36 cellular contexts compared by ENCODE assay signal in genomic region chr16:49336581-49336980, GRCh38. TPM values are rescaled to one million over a fixed set of nuclear protein-coding genes. Genes with fewer than 3 reads are reported as not detected.
"Had no signal": no experiment of that assay in that cellular context is flagged by ENCODE, and none has a peak within 500 bp of the region (broad histone marks: within the 10 kb centered on the region; RNA-seq: fewer than 3 reads in every experiment).

No MANE protein-coding gene starts in this region.

- H3K36me3 ChIP-seq: adrenal gland, ascending aorta, breast epithelium, cardiac muscle cell, esophagus squamous epithelium, gastroesophageal sphincter had no signal

- H3K4me3 Mint-ChIP-seq: activated CD4-positive, alpha-beta memory T cell treated with anti-CD3 and anti-CD28 coated beads, Interleukin-2, amount 10 ng/mL, durations not matched to agents 7 days and 5 days; activated CD4-positive, alpha-beta T cell treated with anti-CD3 and anti-CD28 coated beads, Interleukin-2, amount 10 ng/mL, durations not matched to agents 7 days and 5 days; activated naive CD4-positive, alpha-beta T cell treated with anti-CD3 and anti-CD28 coated beads for 36 hours; activated naive CD4-positive, alpha-beta T cell treated with anti-CD3 and anti-CD28 coated beads, Interleukin-2, amount 50 U/mL, for 24 hours; activated naive CD8-positive, alpha-beta T cell treated with anti-CD3 and anti-CD28 coated beads for 36 hours; activated naive CD8-positive, alpha-beta T cell treated with anti-CD3 and anti-CD28 coated beads, Interleukin-2, amount 50 U/mL, for 24 hours; activated T-helper 1 cell treated with anti-CD3 and anti-CD28 coated beads, Interleukin-12 subunit alpha, Interleukin-12 subunit beta, Interleukin-2, Interleukin-4 antibody, amounts not matched to agents 30 ng/mL and 10 ng/mL and 1 ng/mL, durations not matched to agents 14 hours and 24 hours and 36 hours; brain; central memory CD8-positive, alpha-beta T cell; effector memory CD8-positive, alpha-beta T cell; WTC11 had no signal

- DNase-seq: activated CD4-positive, alpha-beta memory T cell treated with anti-CD3 and anti-CD28 coated beads, Interleukin-2, amount 10 ng/mL, durations not matched to agents 7 days and 5 days; activated CD4-positive, alpha-beta T cell treated with anti-CD3 and anti-CD28 coated beads for 1 hour; activated CD4-positive, alpha-beta T cell treated with anti-CD3 and anti-CD28 coated beads for 4 hours; activated CD4-positive, alpha-beta T cell treated with anti-CD3 and anti-CD28 coated beads, Interleukin-2, amount 10 ng/mL, durations not matched to agents 7 days and 5 days; activated CD4-positive, alpha-beta T cell treated with anti-CD3 and anti-CD28 coated beads, Interleukin-2, amount 50 U/mL, for 4 hours; activated effector memory CD4-positive, alpha-beta T cell treated with anti-CD3 and anti-CD28 coated beads, Interleukin-2, amount 50 U/mL, for 16 hours; activated naive CD4-positive, alpha-beta T cell treated with anti-CD3 and anti-CD28 coated beads for 36 hours; activated naive CD8-positive, alpha-beta T cell treated with anti-CD3 and anti-CD28 coated beads for 36 hours; activated naive CD8-positive, alpha-beta T cell treated with anti-CD3 and anti-CD28 coated beads, Interleukin-2, amount 50 U/mL, for 24 hours; activated T-cell treated with anti-CD3 and anti-CD28 coated beads, Interleukin-2, amount 50 U/mL, for 1 hour; activated T-cell treated with anti-CD3 and anti-CD28 coated beads, Interleukin-2, amount 50 U/mL, for 48 hours; adrenal gland; cortex of kidney; dermis blood vessel endothelial cell; effector CD4-positive, alpha-beta T cell; effector memory CD8-positive, alpha-beta T cell; erythroblast; esophagus squamous epithelium; foreskin melanocyte; T-helper 2 cell had no signal

- H3K4me1 Mint-ChIP-seq: activated CD4-positive, alpha-beta memory T cell treated with anti-CD3 and anti-CD28 coated beads, Interleukin-2, amount 10 ng/mL, durations not matched to agents 7 days and 5 days; activated CD4-positive, alpha-beta T cell treated with anti-CD3 and anti-CD28 coated beads, Interleukin-2, amount 10 ng/mL, durations not matched to agents 7 days and 5 days; activated naive CD4-positive, alpha-beta T cell treated with anti-CD3 and anti-CD28 coated beads, Interleukin-2, amount 50 U/mL, for 24 hours; activated naive CD8-positive, alpha-beta T cell treated with anti-CD3 and anti-CD28 coated beads for 36 hours; activated naive CD8-positive, alpha-beta T cell treated with anti-CD3 and anti-CD28 coated beads, Interleukin-2, amount 50 U/mL, for 24 hours; brain; central memory CD8-positive, alpha-beta T cell had no signal

- H3K27me3 Mint-ChIP-seq: activated CD4-positive, alpha-beta T cell treated with anti-CD3 and anti-CD28 coated beads, Interleukin-2, amount 10 ng/mL, durations not matched to agents 7 days and 5 days had no signal

- H3K9me3 Mint-ChIP-seq: activated CD4-positive, alpha-beta memory T cell treated with anti-CD3 and anti-CD28 coated beads, Interleukin-2, amount 10 ng/mL, durations not matched to agents 7 days and 5 days; activated CD4-positive, alpha-beta T cell treated with anti-CD3 and anti-CD28 coated beads, Interleukin-2, amount 10 ng/mL, durations not matched to agents 7 days and 5 days; activated naive CD4-positive, alpha-beta T cell treated with anti-CD3 and anti-CD28 coated beads for 36 hours; activated naive CD4-positive, alpha-beta T cell treated with anti-CD3 and anti-CD28 coated beads, Interleukin-2, amount 50 U/mL, for 24 hours; activated naive CD8-positive, alpha-beta T cell treated with anti-CD3 and anti-CD28 coated beads for 36 hours; activated naive CD8-positive, alpha-beta T cell treated with anti-CD3 and anti-CD28 coated beads, Interleukin-2, amount 50 U/mL, for 24 hours; activated T-helper 1 cell treated with anti-CD3 and anti-CD28 coated beads, Interleukin-12 subunit alpha, Interleukin-12 subunit beta, Interleukin-2, Interleukin-4 antibody, amounts not matched to agents 30 ng/mL and 10 ng/mL and 1 ng/mL, durations not matched to agents 14 hours and 24 hours and 36 hours; activated T-helper 2 cell treated with anti-CD3 and anti-CD28 coated beads, Interferon-gamma antibody, Interleukin-2, Interleukin-4, amounts not matched to agents 10 μg/mL and 5 μg/mL and 100 μg/mL, durations not matched to agents 14 hours and 24 hours and 36 hours; central memory CD8-positive, alpha-beta T cell; effector memory CD8-positive, alpha-beta T cell; WTC11 had no signal

- H3K4me3 ChIP-seq: adrenal gland, ascending aorta, breast epithelium, cardiac muscle cell, esophagus squamous epithelium, gastroesophageal sphincter had no signal

- H3K36me3 Mint-ChIP-seq: activated naive CD4-positive, alpha-beta T cell treated with anti-CD3 and anti-CD28 coated beads, Interleukin-2, amount 50 U/mL, for 24 hours; activated naive CD8-positive, alpha-beta T cell treated with anti-CD3 and anti-CD28 coated beads for 36 hours; brain; WTC11 had no signal

- H3K9me3 ChIP-seq: adrenal gland, ascending aorta, breast epithelium, esophagus squamous epithelium, gastroesophageal sphincter had no signal

- ATAC-seq: activated naive CD8-positive, alpha-beta T cell treated with anti-CD3 and anti-CD28 coated beads, Interleukin-2, amount 50 U/mL, for 24 hours; effector memory CD8-positive, alpha-beta T cell; gastroesophageal sphincter; WTC11 had no signal

- H3K27ac ChIP-seq: adrenal gland, ascending aorta, breast epithelium, cardiac muscle cell, esophagus squamous epithelium, gastroesophageal sphincter, VCaP had no signal

- H3K27ac Mint-ChIP-seq: activated CD4-positive, alpha-beta memory T cell treated with anti-CD3 and anti-CD28 coated beads, Interleukin-2, amount 10 ng/mL, durations not matched to agents 7 days and 5 days; activated CD4-positive, alpha-beta T cell treated with anti-CD3 and anti-CD28 coated beads, Interleukin-2, amount 10 ng/mL, durations not matched to agents 7 days and 5 days; activated naive CD4-positive, alpha-beta T cell treated with anti-CD3 and anti-CD28 coated beads for 36 hours; activated naive CD4-positive, alpha-beta T cell treated with anti-CD3 and anti-CD28 coated beads, Interleukin-2, amount 50 U/mL, for 24 hours; activated naive CD8-positive, alpha-beta T cell treated with anti-CD3 and anti-CD28 coated beads for 36 hours; activated naive CD8-positive, alpha-beta T cell treated with anti-CD3 and anti-CD28 coated beads, Interleukin-2, amount 50 U/mL, for 24 hours; activated T-helper 1 cell treated with anti-CD3 and anti-CD28 coated beads, Interleukin-12 subunit alpha, Interleukin-12 subunit beta, Interleukin-2, Interleukin-4 antibody, amounts not matched to agents 30 ng/mL and 10 ng/mL and 1 ng/mL, durations not matched to agents 14 hours and 24 hours and 36 hours; activated T-helper 2 cell treated with anti-CD3 and anti-CD28 coated beads, Interferon-gamma antibody, Interleukin-2, Interleukin-4, amounts not matched to agents 10 μg/mL and 5 μg/mL and 100 μg/mL, durations not matched to agents 14 hours and 24 hours and 36 hours; brain; effector memory CD8-positive, alpha-beta T cell; WTC11 had no signal

- H3K27me3 ChIP-seq: ascending aorta, cardiac muscle cell had no signal

- H3K4me1 ChIP-seq: adrenal gland, ascending aorta, breast epithelium, esophagus squamous epithelium, gastroesophageal sphincter had no signal

RNA-seq across cellular contexts. Expression of gene C16orf78, which starts 37.0 kb away (rescaled TPM):
- total RNA-seq: activated CD4-positive, alpha-beta memory T cell treated with anti-CD3 and anti-CD28 coated beads, Interleukin-2, amount 10 ng/mL, durations not matched to agents 7 days and 5 days; activated CD4-positive, alpha-beta T cell treated with anti-CD3 and anti-CD28 coated beads, Interleukin-2, amount 10 ng/mL, durations not matched to agents 7 days and 5 days; activated naive CD4-positive, alpha-beta T cell treated with anti-CD3 and anti-CD28 coated beads for 36 hours; activated naive CD8-positive, alpha-beta T cell treated with anti-CD3 and anti-CD28 coated beads for 36 hours; activated T-helper 1 cell treated with anti-CD3 and anti-CD28 coated beads, Interleukin-12 subunit alpha, Interleukin-12 subunit beta, Interleukin-2, Interleukin-4 antibody, amounts not matched to agents 30 ng/mL and 10 ng/mL and 1 ng/mL, durations not matched to agents 14 hours and 24 hours and 36 hours; activated T-helper 2 cell treated with anti-CD3 and anti-CD28 coated beads, Interferon-gamma antibody, Interleukin-2, Interleukin-4, amounts not matched to agents 10 μg/mL and 5 μg/mL and 100 μg/mL, durations not matched to agents 14 hours and 24 hours and 36 hours; adrenal gland; ascending aorta; breast epithelium; cardiac muscle cell; cerebellum; dermis blood vessel endothelial cell; esophagus squamous epithelium; fibroblast of lung; fibroblast of villous mesenchyme; gastroesophageal sphincter; glomerular endothelial cell; T-helper 1 cell treated with Interleukin-12 subunit alpha and Interleukin-12 subunit beta and Interleukin-4 antibody, amounts not matched to agents 30 ng/mL and 1 ng/mL, for 36 hours; WTC11 had no signal

RNA-seq across cellular contexts. Expression of gene CBLN1, which starts 54.9 kb away (rescaled TPM):
- total RNA-seq: activated CD4-positive, alpha-beta memory T cell treated with anti-CD3 and anti-CD28 coated beads, Interleukin-2, amount 10 ng/mL, durations not matched to agents 7 days and 5 days; activated CD4-positive, alpha-beta T cell treated with anti-CD3 and anti-CD28 coated beads, Interleukin-2, amount 10 ng/mL, durations not matched to agents 7 days and 5 days; activated naive CD4-positive, alpha-beta T cell treated with anti-CD3 and anti-CD28 coated beads for 36 hours; activated naive CD8-positive, alpha-beta T cell treated with anti-CD3 and anti-CD28 coated beads for 36 hours; activated T-helper 1 cell treated with anti-CD3 and anti-CD28 coated beads, Interleukin-12 subunit alpha, Interleukin-12 subunit beta, Interleukin-2, Interleukin-4 antibody, amounts not matched to agents 30 ng/mL and 10 ng/mL and 1 ng/mL, durations not matched to agents 14 hours and 24 hours and 36 hours; activated T-helper 2 cell treated with anti-CD3 and anti-CD28 coated beads, Interferon-gamma antibody, Interleukin-2, Interleukin-4, amounts not matched to agents 10 μg/mL and 5 μg/mL and 100 μg/mL, durations not matched to agents 14 hours and 24 hours and 36 hours; ascending aorta; dermis blood vessel endothelial cell; fibroblast of lung; fibroblast of villous mesenchyme; T-helper 1 cell treated with Interleukin-12 subunit alpha and Interleukin-12 subunit beta and Interleukin-4 antibody, amounts not matched to agents 30 ng/mL and 1 ng/mL, for 36 hours had no signal
